27 cellular contexts compared by ENCODE assay signal in the genomic region with DNA sequence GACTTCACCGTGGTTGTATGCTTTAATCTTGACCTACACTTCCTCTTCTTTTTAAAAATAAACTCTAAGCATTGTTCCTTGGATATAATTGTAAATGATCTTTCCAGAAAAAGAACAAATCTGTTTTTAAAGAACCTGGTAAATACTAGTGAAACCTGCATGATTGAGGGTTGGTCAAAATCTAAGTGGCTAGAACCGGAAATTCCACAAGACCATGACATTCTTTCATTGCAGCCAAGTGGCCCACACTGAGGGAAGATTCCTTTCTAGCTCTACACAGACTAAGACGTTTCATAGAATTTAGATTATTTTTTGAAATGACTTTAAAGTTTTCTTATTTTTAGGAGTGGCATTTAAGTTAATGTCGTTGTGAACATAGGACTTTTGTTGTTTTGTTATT.
"Had no signal": no experiment of that assay in that cellular context is flagged by ENCODE, and none has a peak within 500 bp of the region (broad histone marks: within the 10 kb centered on the region; RNA-seq: fewer than 3 reads in every experiment).

No MANE protein-coding gene starts in this region.

- H3K9me3 Mint-ChIP-seq: activated CD4-positive, alpha-beta T cell treated with anti-CD3 and anti-CD28 coated beads, Interleukin-2, amount 10 ng/mL, durations not matched to agents 7 days and 5 days; activated naive CD4-positive, alpha-beta T cell treated with anti-CD3 and anti-CD28 coated beads, Interleukin-2, amount 10 ng/mL, durations not matched to agents 7 days and 5 days; activated naive CD8-positive, alpha-beta T cell treated with anti-CD3 and anti-CD28 coated beads, Interleukin-2, amount 50 U/mL, for 24 hours; activated T-cell treated with anti-CD3 and anti-CD28 coated beads, Interleukin-2, amount 50 U/mL, for 4 hours; dendritic cell treated with granulocyte-macrophage colony-stimulating factor and Interleukin-4, amounts not matched to agents 40 ng/mL and 50 ng/mL, for 4 days; naive thymus-derived CD8-positive, alpha-beta T cell; stimulated activated memory B cell treated with anti-CD40 and anti-IgM and Interleukin-4, amounts not matched to agents 10 μg/mL and 1 μg/mL and 100 μg/mL, for 72 hours; T-helper 1 cell treated with Interleukin-12 subunit alpha and Interleukin-12 subunit beta and Interleukin-4 antibody, amounts not matched to agents 30 μg/mL and 1 μg/mL, for 36 hours had no signal

- H3K4me3 ChIP-seq: hepatocyte, pancreas, sigmoid colon, spleen, thoracic aorta had no signal

- H3K4me1 ChIP-seq: pancreas, sigmoid colon, spleen had no signal

- DNase-seq: activated CD4-positive, alpha-beta T cell treated with anti-CD3 and anti-CD28 coated beads, Interleukin-2, amount 10 ng/mL, durations not matched to agents 7 days and 5 days; activated CD8-positive, alpha-beta memory T cell treated with anti-CD3 and anti-CD28 coated beads, Interleukin-2, amount 50 U/mL, for 4 hours; activated effector memory CD4-positive, alpha-beta T cell treated with Interleukin-2 at 50 U/mL for 16 hours; activated naive CD4-positive, alpha-beta T cell treated with anti-CD3 and anti-CD28 coated beads, Interleukin-2, amount 10 ng/mL, durations not matched to agents 7 days and 5 days; activated naive CD8-positive, alpha-beta T cell treated with anti-CD3 and anti-CD28 coated beads, Interleukin-2, amount 50 U/mL, for 24 hours; activated T-cell treated with anti-CD3 and anti-CD28 coated beads, Interleukin-2, amount 50 U/mL, for 4 hours; anterior cingulate cortex; cerebellar nuclear complex; effector CD8-positive, alpha-beta T cell; foreskin fibroblast; left cardiac atrium; mesendoderm; naive thymus-derived CD8-positive, alpha-beta T cell; pancreas; sigmoid colon; spleen; stimulated activated CD4-positive, alpha-beta T cell treated with anti-CD3 and anti-CD28 coated beads, Interleukin-4, amount 100 ng/mL, for 4 hours had no signal

- H3K4me2 ChIP-seq: hepatocyte had no signal

- H3K4me1 Mint-ChIP-seq: activated CD4-positive, alpha-beta T cell treated with anti-CD3 and anti-CD28 coated beads, Interleukin-2, amount 10 ng/mL, durations not matched to agents 7 days and 5 days; activated naive CD4-positive, alpha-beta T cell treated with anti-CD3 and anti-CD28 coated beads, Interleukin-2, amount 10 ng/mL, durations not matched to agents 7 days and 5 days; activated naive CD8-positive, alpha-beta T cell treated with anti-CD3 and anti-CD28 coated beads, Interleukin-2, amount 50 U/mL, for 24 hours; naive thymus-derived CD8-positive, alpha-beta T cell; stimulated activated memory B cell treated with anti-CD40 and anti-IgM and Interleukin-4, amounts not matched to agents 10 μg/mL and 1 μg/mL and 100 μg/mL, for 72 hours had no signal

- H3K27ac ChIP-seq: hepatocyte, neutrophil, pancreas, sigmoid colon, spleen, thoracic aorta had no signal

- FAIRE-seq: bronchial epithelial cell, islet of Langerhans, pancreas had no signal

- H3K4me3 Mint-ChIP-seq: activated CD4-positive, alpha-beta T cell treated with anti-CD3 and anti-CD28 coated beads, Interleukin-2, amount 10 ng/mL, durations not matched to agents 7 days and 5 days; activated naive CD4-positive, alpha-beta T cell treated with anti-CD3 and anti-CD28 coated beads, Interleukin-2, amount 10 ng/mL, durations not matched to agents 7 days and 5 days; activated naive CD8-positive, alpha-beta T cell treated with anti-CD3 and anti-CD28 coated beads, Interleukin-2, amount 50 U/mL, for 24 hours; activated T-cell treated with anti-CD3 and anti-CD28 coated beads, Interleukin-2, amount 50 U/mL, for 4 hours; dendritic cell treated with granulocyte-macrophage colony-stimulating factor and Interleukin-4, amounts not matched to agents 40 ng/mL and 50 ng/mL, for 4 days; naive thymus-derived CD8-positive, alpha-beta T cell; stimulated activated memory B cell treated with anti-CD40 and anti-IgM and Interleukin-4, amounts not matched to agents 10 μg/mL and 1 μg/mL and 100 μg/mL, for 72 hours; T-helper 1 cell treated with Interleukin-12 subunit alpha and Interleukin-12 subunit beta and Interleukin-4 antibody, amounts not matched to agents 30 μg/mL and 1 μg/mL, for 36 hours had no signal

- H3K79me2 ChIP-seq: hepatocyte had no signal

- H3K27ac Mint-ChIP-seq: activated CD4-positive, alpha-beta T cell treated with anti-CD3 and anti-CD28 coated beads, Interleukin-2, amount 10 ng/mL, durations not matched to agents 7 days and 5 days; activated naive CD4-positive, alpha-beta T cell treated with anti-CD3 and anti-CD28 coated beads, Interleukin-2, amount 10 ng/mL, durations not matched to agents 7 days and 5 days; activated naive CD8-positive, alpha-beta T cell treated with anti-CD3 and anti-CD28 coated beads, Interleukin-2, amount 50 U/mL, for 24 hours; dendritic cell treated with granulocyte-macrophage colony-stimulating factor and Interleukin-4, amounts not matched to agents 40 ng/mL and 50 ng/mL, for 4 days; naive thymus-derived CD8-positive, alpha-beta T cell; stimulated activated memory B cell treated with anti-CD40 and anti-IgM and Interleukin-4, amounts not matched to agents 10 μg/mL and 1 μg/mL and 100 μg/mL, for 72 hours; T-helper 1 cell treated with Interleukin-12 subunit alpha and Interleukin-12 subunit beta and Interleukin-4 antibody, amounts not matched to agents 30 μg/mL and 1 μg/mL, for 36 hours had no signal

- H3K36me3 Mint-ChIP-seq: activated naive CD4-positive, alpha-beta T cell treated with anti-CD3 and anti-CD28 coated beads, Interleukin-2, amount 10 ng/mL, durations not matched to agents 7 days and 5 days; naive thymus-derived CD8-positive, alpha-beta T cell; stimulated activated memory B cell treated with anti-CD40 and anti-IgM and Interleukin-4, amounts not matched to agents 10 μg/mL and 1 μg/mL and 100 μg/mL, for 72 hours had no signal

- H3K27me3 ChIP-seq: hepatocyte, neutrophil, pancreas, sigmoid colon, spleen had no signal

- H3K27me3 Mint-ChIP-seq: activated CD4-positive, alpha-beta T cell treated with anti-CD3 and anti-CD28 coated beads, Interleukin-2, amount 10 ng/mL, durations not matched to agents 7 days and 5 days; activated naive CD4-positive, alpha-beta T cell treated with anti-CD3 and anti-CD28 coated beads, Interleukin-2, amount 10 ng/mL, durations not matched to agents 7 days and 5 days; dendritic cell treated with granulocyte-macrophage colony-stimulating factor and Interleukin-4, amounts not matched to agents 40 ng/mL and 50 ng/mL, for 4 days; stimulated activated memory B cell treated with anti-CD40 and anti-IgM and Interleukin-4, amounts not matched to agents 10 μg/mL and 1 μg/mL and 100 μg/mL, for 72 hours had no signal

- H3K36me3 ChIP-seq: neutrophil, pancreas, sigmoid colon, spleen, thoracic aorta had no signal

- H2AFZ ChIP-seq: hepatocyte had no signal

- ATAC-seq: activated CD4-positive, CD25-positive, alpha-beta regulatory T cell treated with anti-CD3 and anti-CD28 coated beads, Interleukin-2, amount 50 U/mL, for 24 hours; activated naive CD8-positive, alpha-beta T cell treated with anti-CD3 and anti-CD28 coated beads, Interleukin-2, amount 50 U/mL, for 24 hours; activated T-cell treated with anti-CD3 and anti-CD28 coated beads, Interleukin-2, amount 50 U/mL, for 4 hours; esophagus mucosa; left cardiac atrium; naive thymus-derived CD8-positive, alpha-beta T cell; pancreas; stimulated activated memory B cell treated with anti-CD40 and anti-IgM and Interleukin-4, amounts not matched to agents 10 μg/mL and 1 μg/mL and 100 μg/mL, for 72 hours had no signal

- H3K9me3 ChIP-seq: neutrophil, pancreas, sigmoid colon, spleen, thoracic aorta had no signal
